9 cellular contexts compared by ENCODE assay signal in genomic region chr11:10592331-10592730, GRCh38. TPM values are rescaled to one million over a fixed set of nuclear protein-coding genes. Genes with fewer than 3 reads are reported as not detected.
DNase-seq lines count a peak whose midpoint lies in the region; ATAC-seq and TF ChIP-seq lines count a peak whose summit lies in the region.
"Had no signal": no experiment of that assay in that cellular context is flagged by ENCODE, and none has a peak within 500 bp of the region (broad histone marks: within the 10 kb centered on the region; RNA-seq: fewer than 3 reads in every experiment).

No MANE protein-coding gene starts in this region.

- peak overlapping the region; percentile 25 for H3K4me2 ChIP-seq in mammary epithelial cell (ENCODE audit: insufficient read depth, low read depth, low read length)

- dilution Hi-C loops in mammary epithelial cell (cut with HindIII; ENCODE audit: low sequenced_read_pairs): no loop called here

- no peak overlapping the region for H3K4me3 Mint-ChIP-seq in activated CD4-positive, alpha-beta T cell treated with anti-CD3 and anti-CD28 coated beads, Interleukin-2, amount 10 ng/mL, durations not matched to agents 7 days and 5 days
- H3K4me3 Mint-ChIP-seq: activated T-cell treated with anti-CD3 and anti-CD28 coated beads, Interleukin-2, amount 50 U/mL, for 72 hours had no signal

- peaks cover 17% of the 10 kb centered on the region for H3K4me1 ChIP-seq in ACC112 (ENCODE audit: control insufficient read depth, insufficient read depth, low read length, unreplicated experiment)
- peaks cover 45% of the 10 kb centered on the region for H3K4me1 ChIP-seq in mammary epithelial cell (ENCODE audit: insufficient read depth, low read length)
- H3K4me1 ChIP-seq in ovary (ENCODE audit: insufficient read depth): no peaks in the 10 kb centered on the region

- DNase-seq in Kasumi-1 (lab: John Stamatoyannopoulos, UW) (peak; percentile 82 to 88), mammary epithelial cell (peak; percentile 91), lung microvascular endothelial cell (ENCODE audit: low read depth in 2 of 2) (peak; percentile 74 to 83), ovary (no peak), NCI-H146 treated with DMSO at 0.1 percent for 48 hours (lab: John Stamatoyannopoulos, UW; ENCODE audit: unreplicated experiment) (no peak)
- no peak for DNase-seq in activated CD4-positive, alpha-beta T cell treated with anti-CD3 and anti-CD28 coated beads, Interleukin-2, amount 10 ng/mL, durations not matched to agents 7 days and 5 days
- DNase-seq: activated T-cell treated with anti-CD3 and anti-CD28 coated beads, Interleukin-2, amount 50 U/mL, for 72 hours had no signal

- H3K9me3 Mint-ChIP-seq in activated CD4-positive, alpha-beta T cell treated with anti-CD3 and anti-CD28 coated beads, Interleukin-2, amount 10 ng/mL, durations not matched to agents 7 days and 5 days: no peaks in the 10 kb centered on the region

- 8% methylated on average over 2 of the region's 2 CpGs for WGBS in mammary epithelial cell (ENCODE audit: low coverage, missing lambda C conversion rate)
- WGBS in ovary, 3 donors: 18 to 34% (median 22%) methylated on average over 2 of the region's 2 CpGs

- H3K36me3 ChIP-seq in ACC112 (ENCODE audit: insufficient read depth, low read length): no peaks in the 10 kb centered on the region
- H3K36me3 ChIP-seq in mammary epithelial cell (ENCODE audit: insufficient read depth, low read length): no peaks in the 10 kb centered on the region
- no peaks in the 10 kb centered on the region for H3K36me3 ChIP-seq in ovary

- H3K4me3 ChIP-seq in ACC112 (ENCODE audit: low read depth, low read length) (no peak overlapping the region), mammary epithelial cell (replicated peaks in 1 of 3; ENCODE audit: insufficient read depth in 1 of 3, low read depth in 2 of 3, low read length in 3 of 3) (no peak overlapping the region), ovary (no peak overlapping the region)

- CTCF ChIA-PET in mammary epithelial cell (lab: Charles Lee; ENCODE audit: low non-redundant PET): interaction anchor here (1.0 kb wide), 1 partner anchor 19 kb away, joined by 4 read pairs; no protein-coding TSS in a partner anchor
- CTCF ChIA-PET in activated CD4-positive, alpha-beta T cell treated with anti-CD3 and anti-CD28 coated beads, Interleukin-2, amount 10 ng/mL, durations not matched to agents 7 days and 5 days (lab: Charles Lee): interaction anchor here (1.2 to 1.4 kb wide), 2 partner anchors 97 to 117 kb away, joined by 3 read pairs; no protein-coding TSS in a partner anchor

- ATAC-seq in HG03469 (IDR thresholded peaks at IDR 0.05; ENCODE audit: unreplicated experiment): no peak
- ATAC-seq: activated T-cell treated with anti-CD3 and anti-CD28 coated beads, Interleukin-2, amount 50 U/mL, for 72 hours had no signal

- peak overlapping the region; percentile 69 for H2AFZ ChIP-seq in ACC112 (ENCODE audit: low read length, unreplicated experiment)
- no peak overlapping the region for H2AFZ ChIP-seq in mammary epithelial cell (ENCODE audit: low read depth, low read length)

- H3K36me3 Mint-ChIP-seq in activated CD4-positive, alpha-beta T cell treated with anti-CD3 and anti-CD28 coated beads, Interleukin-2, amount 10 ng/mL, durations not matched to agents 7 days and 5 days (ENCODE audit: low read depth): no peaks in the 10 kb centered on the region

- no peak for TF ChIP-seq POLR2A in ovary (IDR thresholded peaks at IDR 0.05)

- H3K27me3 Mint-ChIP-seq in activated CD4-positive, alpha-beta T cell treated with anti-CD3 and anti-CD28 coated beads, Interleukin-2, amount 10 ng/mL, durations not matched to agents 7 days and 5 days: peaks cover 4% of the 10 kb centered on the region

- H3K27ac ChIP-seq in ACC112 (ENCODE audit: low read depth, low read length): peak overlapping the region; percentile 71
- peak overlapping the region; percentile 97 for H3K27ac ChIP-seq in mammary epithelial cell (ENCODE audit: insufficient read depth, low read depth, low read length)
- H3K27ac ChIP-seq in ovary: no peak overlapping the region

- TF ChIP-seq CTCF in mammary epithelial cell (conservative IDR thresholded peaks at IDR 0.05 in 1 of 2, IDR thresholded peaks at IDR 0.05 in 1 of 2; ENCODE audit: extremely low read depth in 1 of 2, insufficient read depth in 1 of 2, low read depth in 1 of 2, low read length in 2 of 2) (no peak), ovary (IDR thresholded peaks at IDR 0.05) (no peak)

- no peak for TF ChIP-seq EP300 in ovary (IDR thresholded peaks at IDR 0.05)

- BruUV-seq in mammary epithelial cell (replicated peaks; lab: Mats Ljungman, UMichigan): no TSS peak

- H3K9me3 ChIP-seq in mammary epithelial cell (replicated peaks; ENCODE audit: insufficient read depth, low read length) (no peaks in the 10 kb centered on the region), ovary (no peaks in the 10 kb centered on the region)

- peaks cover 18% of the 10 kb centered on the region for H3K4me1 Mint-ChIP-seq in activated CD4-positive, alpha-beta T cell treated with anti-CD3 and anti-CD28 coated beads, Interleukin-2, amount 10 ng/mL, durations not matched to agents 7 days and 5 days

- H4K20me1 ChIP-seq in mammary epithelial cell (ENCODE audit: insufficient read depth, low read length): no peaks in the 10 kb centered on the region

- POLR2A ChIA-PET in activated CD4-positive, alpha-beta T cell treated with anti-CD3 and anti-CD28 coated beads, Interleukin-2, amount 10 ng/mL, durations not matched to agents 7 days and 5 days (lab: Charles Lee): no interaction called here

- no peak overlapping the region for H3K9ac ChIP-seq in mammary epithelial cell (ENCODE audit: insufficient read depth, low read length)

- intact Hi-C loops in mammary epithelial cell (cut with micrococcal nuclease) (loop anchor here (5.0 kb wide), 1 partner anchor 1025 kb away; no protein-coding TSS in a partner anchor), ovary (cut with DNase I) (no loop called here)

- in situ Hi-C loops in mammary epithelial cell (cut with MboI; ENCODE audit: low sequenced_read_pairs in 2 of 2): no loop called here

- H3K79me2 ChIP-seq in ACC112 (ENCODE audit: control insufficient read depth, insufficient read depth, low read length, unreplicated experiment) (no peaks in the 10 kb centered on the region), mammary epithelial cell (ENCODE audit: insufficient read depth, low read length) (no peaks in the 10 kb centered on the region)

- H3K27ac Mint-ChIP-seq in activated CD4-positive, alpha-beta T cell treated with anti-CD3 and anti-CD28 coated beads, Interleukin-2, amount 10 ng/mL, durations not matched to agents 7 days and 5 days: no peak overlapping the region
- H3K27ac Mint-ChIP-seq: activated T-cell treated with anti-CD3 and anti-CD28 coated beads, Interleukin-2, amount 50 U/mL, for 72 hours had no signal

- no peaks in the 10 kb centered on the region for H3K27me3 ChIP-seq in ACC112 (ENCODE audit: insufficient read depth, low read length)
- no peaks in the 10 kb centered on the region for H3K27me3 ChIP-seq in mammary epithelial cell (ENCODE audit: insufficient read depth, low read length)
- H3K27me3 ChIP-seq in ovary: no peaks in the 10 kb centered on the region

RNA-seq across cellular contexts. Expression of gene LYVE1, which starts 23.9 kb away (rescaled TPM):
- not detected for total RNA-seq in mammary epithelial cell
- not detected for polyA plus RNA-seq in mammary epithelial cell
- polyA minus RNA-seq in mammary epithelial cell: not detected
- total RNA-seq in lung microvascular endothelial cell: 101 and 140 TPM in 2 replicates
- 10 to 100 TPM; 19.0 to 49.9 (median 34.5) TPM for total RNA-seq in ovary
- polyA plus RNA-seq in ovary: 100 to 1,000 TPM in 1 of 2 donors, 10 to 100 TPM in 1; 22.9 to 159 TPM
- total RNA-seq in activated CD4-positive, alpha-beta T cell treated with anti-CD3 and anti-CD28 coated beads, Interleukin-2, amount 10 ng/mL, durations not matched to agents 7 days and 5 days: not detected
- total RNA-seq: activated T-cell treated with anti-CD3 and anti-CD28 coated beads, Interleukin-2, amount 50 U/mL, for 72 hours had no signal

RNA-seq across cellular contexts. Expression of gene RNF141, which starts 51.3 kb away (rescaled TPM):
- total RNA-seq in mammary epithelial cell: 10 to 100 TPM; 45.7 to 58.2 TPM
- 16.2 TPM for polyA plus RNA-seq in mammary epithelial cell
- 9.1 TPM for polyA minus RNA-seq in mammary epithelial cell
- total RNA-seq in lung microvascular endothelial cell: 41.2 and 49.0 TPM in 2 replicates
- 10 to 100 TPM; 11.2 to 30.0 (median 16.6) TPM for total RNA-seq in ovary
- 10 to 100 TPM in 1 of 2 donors, 1 to 10 TPM in 1; 8.1 to 23.1 TPM for polyA plus RNA-seq in ovary
- 10 to 100 TPM; 10.3 to 11.6 TPM for total RNA-seq in activated CD4-positive, alpha-beta T cell treated with anti-CD3 and anti-CD28 coated beads, Interleukin-2, amount 10 ng/mL, durations not matched to agents 7 days and 5 days

Comparison
In these comparisons a context has a peak if more than half of its experiments do, and no peak if none do; other contexts are left out.
1. H3K27ac ChIP-seq: peak in ACC112 (single experiment) and mammary epithelial cell (single experiment); none in ovary (0 of 2).
2. DNase-seq: peak in Kasumi-1 (2 of 2), mammary epithelial cell (single experiment) and lung microvascular endothelial cell (2 of 2); none in ovary (0 of 5), NCI-H146 treated with DMSO at 0.1 percent for 48 hours (single experiment) and activated CD4-positive, alpha-beta T cell treated with anti-CD3 and anti-CD28 coated beads, Interleukin-2, amount 10 ng/mL, durations not matched to agents 7 days and 5 days (single experiment).
3. RNA of gene LYVE1, which starts 23.9 kb away (total RNA-seq): 101 to 140 TPM in lung microvascular endothelial cell and 19.0 to 49.9 TPM in ovary; not detected in mammary epithelial cell and not detected in activated CD4-positive, alpha-beta T cell treated with anti-CD3 and anti-CD28 coated beads, Interleukin-2, amount 10 ng/mL, durations not matched to agents 7 days and 5 days; every median in the first group is over 10 times any median in the second.